8 cellular contexts compared by ENCODE assay signal in genomic region chr16:27972500-27972899, GRCh38.
DNase-seq lines count a peak whose midpoint lies in the region; ATAC-seq, FAIRE-seq and TF ChIP-seq lines count a peak whose summit lies in the region.

No MANE protein-coding gene starts in this region.

- no peak for TF ChIP-seq POLR2A in esophagus squamous epithelium (IDR thresholded peaks at IDR 0.05)

- no peaks in the 10 kb centered on the region for H3K4me1 ChIP-seq in esophagus squamous epithelium

- POLR2A ChIA-PET in GM10248 (lab: Yijun Ruan, JAX), result no interaction called here

- peak; percentile 75 for TF ChIP-seq CTCF in GM10248 (IDR thresholded peaks at IDR 0.05; ENCODE audit: control extremely low read depth, extremely low read depth, low read depth, missing control alignments)
- peak in 5 of 6 experiments; percentile 32 to 62 (median 45) for TF ChIP-seq CTCF in esophagus squamous epithelium (IDR thresholded peaks at IDR 0.05)
- TF ChIP-seq CTCF in omental fat pad (IDR thresholded peaks at IDR 0.05), result no peak

- peaks cover 0 to 13% (median 0%) of the 10 kb centered on the region in 4 donors for H3K27me3 ChIP-seq in esophagus squamous epithelium

- H3K27ac ChIP-seq in esophagus squamous epithelium, result no peak overlapping the region

- H3K4me3 ChIP-seq in esophagus squamous epithelium, result no peak overlapping the region

- no peaks in the 10 kb centered on the region for H3K36me3 ChIP-seq in esophagus squamous epithelium

- DNase-seq in GM10248 (ENCODE audit: extremely low spot score), result peak; percentile 72
- peak; percentile 39 for DNase-seq in NCI-H1694 (lab: John Stamatoyannopoulos, UW)
- peak; percentile 21 for DNase-seq in activated CD4-positive, alpha-beta T cell treated with anti-CD3 and anti-CD28 coated beads, Interleukin-2, amount 50 U/mL, for 1 hour
- no peak for DNase-seq in esophagus squamous epithelium (lab: John Stamatoyannopoulos, UW)
- no peak for DNase-seq in omental fat pad (ENCODE audit: low spot score)
- no peak for DNase-seq in epidermal melanocyte (ENCODE audit: insufficient read length, low spot score)

- ATAC-seq in omental fat pad (ENCODE audit: low FRiP score) (peak; percentile 52), GM19397 (IDR thresholded peaks at IDR 0.05; ENCODE audit: unreplicated experiment) (no peak)

- 0% methylated on average over 4 of the region's 4 CpGs for WGBS in esophagus squamous epithelium, 2 donors

- FAIRE-seq in A204.1 (lab: Jason Lieb, UNC), result peak; percentile 51

- intact Hi-C loops in esophagus squamous epithelium (cut with DNase I), result loop anchor here (10.0 kb wide), 2 partner anchors 92 to 328 kb away; partner anchors contain the start of gene GSG1L

- CTCF ChIA-PET in GM10248 (lab: Yijun Ruan, JAX), result interaction anchor here (0.7 to 4.5 kb wide), 10 partner anchors 10 to 333 kb away, joined by 3 to 34 read pairs (median 6); no protein-coding TSS in a partner anchor

- no peaks in the 10 kb centered on the region for H3K9me3 ChIP-seq in esophagus squamous epithelium

Comparison
In these comparisons a context has a peak if more than half of its experiments do, and no peak if none do; other contexts are left out.
1. DNase-seq: peak in GM10248 (single experiment), NCI-H1694 (single experiment) and activated CD4-positive, alpha-beta T cell treated with anti-CD3 and anti-CD28 coated beads, Interleukin-2, amount 50 U/mL, for 1 hour (single experiment); none in esophagus squamous epithelium (single experiment), omental fat pad (single experiment) and epidermal melanocyte (single experiment).
2. CTCF ChIP-seq: peak in GM10248 (single experiment) and esophagus squamous epithelium (5 of 6); none in omental fat pad (0 of 3).